Comparison of ENCODE assay signal across 17 cellular contexts in the genomic region with DNA sequence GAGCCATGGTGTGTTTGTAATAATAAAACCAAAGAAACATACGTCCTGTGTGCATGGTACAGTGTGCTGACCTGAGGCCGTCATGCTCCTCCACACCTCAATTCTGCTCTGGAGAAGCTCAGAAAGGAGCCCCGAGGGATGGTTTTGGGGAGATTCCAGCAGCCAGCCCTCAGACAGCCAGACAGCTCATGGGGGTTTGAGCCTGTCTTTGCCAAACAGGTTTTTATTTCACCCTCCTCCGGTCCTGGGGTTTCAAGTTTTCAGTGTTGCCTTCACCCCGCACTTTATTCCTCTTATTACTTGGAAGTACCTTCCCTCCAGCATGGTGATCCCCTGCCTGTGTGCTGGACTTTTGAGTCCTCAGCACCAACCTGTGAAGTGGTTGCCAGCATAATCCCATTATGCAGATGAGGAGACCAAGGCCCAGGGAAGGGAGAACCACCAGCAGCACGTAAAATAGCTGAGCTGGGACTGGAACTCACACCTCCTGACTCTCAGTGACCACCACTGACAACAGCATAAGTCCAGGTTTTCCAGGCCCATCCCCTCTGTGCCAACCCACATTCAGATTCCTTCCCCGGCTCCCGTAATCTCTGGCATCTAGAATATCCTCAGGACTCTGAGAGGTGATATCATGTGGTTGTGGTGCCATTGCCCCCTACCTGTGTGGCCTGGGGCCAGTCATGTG. TPM values are rescaled to one million over a fixed set of nuclear protein-coding genes. Genes with fewer than 3 reads are reported as not detected.
DNase-seq lines count a peak whose midpoint lies in the region; ATAC-seq, FAIRE-seq and TF ChIP-seq lines count a peak whose summit lies in the region.
"Had no signal": no experiment of that assay in that cellular context is flagged by ENCODE, and none has a peak within 500 bp of the region (broad histone marks: within the 10 kb centered on the region; RNA-seq: fewer than 3 reads in every experiment).

No MANE protein-coding gene starts in this region.

- CTCF ChIA-PET in A549 (lab: Yijun Ruan, JAX): interaction anchor here (0.7 to 5.4 kb wide), 16 partner anchors 10 to 176 kb away, joined by 3 to 32 read pairs (median 6); no protein-coding TSS in a partner anchor
- CTCF ChIA-PET in CD4-positive, alpha-beta memory T cell (lab: Charles Lee; ENCODE audit: partially characterized antibody): interaction anchor here (0.7 to 3.5 kb wide), 10 partner anchors 11 to 175 kb away, joined by 3 to 15 read pairs (median 4); a partner anchor contains a TSS
- CTCF ChIA-PET in SK-N-SH (lab: Yijun Ruan, JAX): interaction anchor here (1.4 to 4.2 kb wide), 5 partner anchors 12 to 149 kb away, joined by 3 to 19 read pairs (median 10); no protein-coding TSS in a partner anchor

- no peaks in the 10 kb centered on the region for H3K36me3 Mint-ChIP-seq in CD4-positive, alpha-beta memory T cell

- no peak overlapping the region for H3K27ac Mint-ChIP-seq in CD4-positive, alpha-beta memory T cell

- no peak for DNase-seq in A549 (ENCODE audit: low read depth in 1 of 2, low spot score in 1 of 2)
- DNase-seq in GM23248: no peak
- peak; percentile 58 for DNase-seq in coronary artery (ENCODE audit: low spot score)
- peak; percentile 60 for DNase-seq in mesenteric fat pad (ENCODE audit: low spot score)
- no peak for DNase-seq in CD4-positive, alpha-beta memory T cell
- no peak for DNase-seq in inferior parietal cortex (ENCODE audit: extremely low spot score)
- DNase-seq in SK-N-SH: no peak
- DNase-seq: GDM1, HCEC 1CT, NCI-H1105, NCI-H2081, NCI-H446 treated with DMSO at 0.1 percent for 48 hours, SHP77 had no signal

- TF ChIP-seq RAD21 in A549 (conservative IDR thresholded peaks at IDR 0.05 in 1 of 2, IDR thresholded peaks at IDR 0.05 in 1 of 2): no peak
- no peak for TF ChIP-seq RAD21 in SK-N-SH (IDR thresholded peaks at IDR 0.05; ENCODE audit: low read length)

- no peak for TF ChIP-seq POLR2A in A549 (IDR thresholded peaks at IDR 0.05; ENCODE audit: low read length)

- POLR2A ChIA-PET in A549 (lab: Yijun Ruan, JAX) (interaction anchor here (1.1 kb wide), 1 partner anchor 11 kb away, joined by 5 read pairs; no protein-coding TSS in a partner anchor), SK-N-SH (lab: Yijun Ruan, JAX) (no interaction called here)
- POLR2A ChIA-PET in CD4-positive, alpha-beta memory T cell (lab: Charles Lee; ENCODE audit: partially characterized antibody): no interaction called here

- no peak overlapping the region for H3K4me3 ChIP-seq in A549
- H3K4me3 ChIP-seq in GM23248: no peak overlapping the region
- H3K4me3 ChIP-seq in coronary artery: no peak overlapping the region
- no peak overlapping the region for H3K4me3 ChIP-seq in CD4-positive, alpha-beta memory T cell (ENCODE audit: low read length in 2 of 2)
- no peak overlapping the region for H3K4me3 ChIP-seq in SK-N-SH (ENCODE audit: low read depth in 2 of 2, low read length in 1 of 2)
- H3K4me3 ChIP-seq: SK-N-MC had no signal

- H3F3A ChIP-seq in GM23248 (ENCODE audit: insufficient read depth) (peaks cover 98% of the 10 kb centered on the region), SK-N-SH (replicated peaks; ENCODE audit: insufficient read depth) (peaks cover 91% of the 10 kb centered on the region)

- no peaks in the 10 kb centered on the region for H3K9me3 Mint-ChIP-seq in CD4-positive, alpha-beta memory T cell

- H3K4me2 ChIP-seq in A549 (no peak overlapping the region), GM23248 (ENCODE audit: unreplicated experiment) (no peak overlapping the region), SK-N-SH (no peak overlapping the region)

- peaks cover 0 to 4% (median under 1%) of the 10 kb centered on the region in 4 donors for H3K4me1 Mint-ChIP-seq in CD4-positive, alpha-beta memory T cell

- intact Hi-C loops in CD4-positive, alpha-beta memory T cell (cut with micrococcal nuclease): no loop called here

- H3K9me2 ChIP-seq in GM23248 (ENCODE audit: insufficient read depth) (no peaks in the 10 kb centered on the region), SK-N-SH (no peaks in the 10 kb centered on the region)

- H4K20me1 ChIP-seq in GM23248 (ENCODE audit: insufficient read depth) (no peaks in the 10 kb centered on the region), SK-N-SH (ENCODE audit: insufficient read depth) (0 out of 2 replicates have a peak, but pooled peaks cover 2% of the 10 kb centered on the region)

- H3K27ac ChIP-seq in A549 (peak overlapping the region; percentile 65 to 86; a peak in 4 of 6 replicates), GM23248 (peak overlapping the region; percentile 92), coronary artery (no peak overlapping the region), SK-N-SH (ENCODE audit: low read depth in 2 of 2, low read length in 1 of 2) (peak overlapping the region in 1 of 2 experiments; percentile 30; a peak in 1 of 4 replicates)
- H3K27ac ChIP-seq in CD4-positive, alpha-beta memory T cell (ENCODE audit: low read depth, low read length): no peak overlapping the region
- H3K27ac ChIP-seq: SK-N-MC had no signal

- TF ChIP-seq EP300 in A549 (IDR thresholded peaks at IDR 0.05): no peak
- no peak for TF ChIP-seq EP300 in SK-N-SH (IDR thresholded peaks at IDR 0.05; ENCODE audit: borderline replicate concordance in 1 of 2, low read depth in 1 of 2, low read length in 1 of 2)

- 91% methylated on average over 7 of the region's 8 CpGs for WGBS in A549 (ENCODE audit: missing lambda C conversion rate)
- 91 to 95% methylated on average over 8 of the region's 8 CpGs for WGBS in GM23248 (ENCODE audit: low coverage in 1 of 2, low lambda C conversion rate in 2 of 2, missing lambda C conversion rate in 2 of 2), 2 experiments
- WGBS in SK-N-SH (ENCODE audit: low lambda C conversion rate): 89% methylated on average over 8 of the region's 8 CpGs

- in situ Hi-C loops in GM23248 (cut with MboI): no loop called here

- H3K4me3 Mint-ChIP-seq in CD4-positive, alpha-beta memory T cell: no peak overlapping the region
- H3K4me3 Mint-ChIP-seq: CD14-positive monocyte had no signal

- H3K27me3 ChIP-seq in GM23248 (replicated peaks; ENCODE audit: insufficient read depth) (no peaks in the 10 kb centered on the region), SK-N-SH (ENCODE audit: insufficient read depth) (no peaks in the 10 kb centered on the region)
- no peaks in the 10 kb centered on the region for H3K27me3 ChIP-seq in CD4-positive, alpha-beta memory T cell (ENCODE audit: insufficient read depth, low read length)

- H3K4me1 ChIP-seq in A549 (peaks cover 91% of the 10 kb centered on the region), GM23248 (ENCODE audit: insufficient read depth) (peaks cover 41% of the 10 kb centered on the region), SK-N-SH (ENCODE audit: control insufficient read depth in 1 of 2, insufficient read depth in 2 of 2, low read depth in 1 of 2, low read length in 1 of 2) (peaks cover 0 to 4% of the 10 kb centered on the region in 2 experiments; a peak in 1 of 4 replicates)
- H3K4me1 ChIP-seq in CD4-positive, alpha-beta memory T cell (ENCODE audit: insufficient read depth, low read length): no peaks in the 10 kb centered on the region

- H3K27me3 Mint-ChIP-seq in CD4-positive, alpha-beta memory T cell: no peaks in the 10 kb centered on the region

- H2AFZ ChIP-seq in GM23248 (no peak overlapping the region), SK-N-SH (ENCODE audit: low read depth) (no peak overlapping the region)

- H3K9ac ChIP-seq in GM23248: no peak overlapping the region
- H3K9ac ChIP-seq in SK-N-SH: no peak overlapping the region

- TF ChIP-seq CTCF in A549 (IDR thresholded peaks at IDR 0.05) (no peak), coronary artery (IDR thresholded peaks at IDR 0.05) (no peak), SK-N-SH (IDR thresholded peaks at IDR 0.05) (no peak)

- no peaks in the 10 kb centered on the region for H3K79me2 ChIP-seq in GM23248 (ENCODE audit: insufficient read depth)
- H3K79me2 ChIP-seq in SK-N-SH (ENCODE audit: insufficient read depth): no peaks in the 10 kb centered on the region

- ATAC-seq in A549 (no peak), GM21737 (IDR thresholded peaks at IDR 0.05; ENCODE audit: unreplicated experiment) (no peak)

- no peak for FAIRE-seq in A549 (lab: Jason Lieb, UNC)
- FAIRE-seq: HTR-8/SVneo had no signal

- peaks cover 69% of the 10 kb centered on the region for H3K36me3 ChIP-seq in GM23248 (ENCODE audit: low read depth)
- no peaks in the 10 kb centered on the region for H3K36me3 ChIP-seq in CD4-positive, alpha-beta memory T cell (ENCODE audit: insufficient read depth, low read length)
- peaks cover 51 to 57% of the 10 kb centered on the region in 2 experiments for H3K36me3 ChIP-seq in SK-N-SH (replicated peaks in 1 of 2; ENCODE audit: control insufficient read depth in 1 of 2, insufficient read depth in 2 of 2, low read length in 1 of 2)

- H3K9me3 ChIP-seq in A549: 0 out of 3 replicates have a peak, but pooled peaks cover 3% of the 10 kb centered on the region
- H3K9me3 ChIP-seq in GM23248 (ENCODE audit: low read depth): no peaks in the 10 kb centered on the region
- H3K9me3 ChIP-seq in CD4-positive, alpha-beta memory T cell (ENCODE audit: control insufficient read depth in 1 of 2, low read length in 2 of 2): no peaks in the 10 kb centered on the region
- no peaks in the 10 kb centered on the region for H3K9me3 ChIP-seq in SK-N-SH

TF ChIP-seq in A549, 52 proteins besides CTCF, POLR2A, EP300 and RAD21 (continues in another document):
- no peak for TF ChIP-seq HEYL (CRISPR knock-in tag; IDR thresholded peaks at IDR 0.05)

TF ChIP-seq in SK-N-SH, 30 proteins besides CTCF, POLR2A, EP300 and RAD21 (continues in another document):
- TF ChIP-seq ELF1 (IDR thresholded peaks at IDR 0.05) (no peak), FOSL2 (IDR thresholded peaks at IDR 0.05; ENCODE audit: borderline replicate concordance, low read depth) (no peak), CHD2 (IDR thresholded peaks at IDR 0.05; ENCODE audit: low read length, partially characterized antibody) (no peak), RCOR1 (IDR thresholded peaks at IDR 0.05; ENCODE audit: low read length) (no peak)
- TF ChIP-seq, protein P1, sequence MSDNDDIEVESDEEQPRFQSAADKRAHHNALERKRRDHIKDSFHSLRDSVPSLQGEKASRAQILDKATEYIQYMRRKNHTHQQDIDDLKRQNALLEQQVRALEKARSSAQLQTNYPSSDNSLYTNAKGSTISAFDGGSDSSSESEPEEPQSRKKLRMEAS (IDR thresholded peaks at IDR 0.05; ENCODE audit: low read depth): no peak

RNA-seq across cellular contexts. Expression of a gene that starts 35.1 kb away (rescaled TPM):
- polyA plus RNA-seq in A549 (2011; rRNA removed): 1,135 and 1,466 TPM in 2 replicates
- 661 and 843 TPM in 2 replicates for polyA plus RNA-seq in A549 (2012; cell fraction: cytosol; rRNA removed)
- 1,811 and 1,913 TPM in 2 replicates for polyA plus RNA-seq in A549 (2012; cell fraction: nucleus; rRNA removed)
- 1,411 to 1,859 TPM (median 1,765 TPM) in 3 replicates for polyA plus RNA-seq in A549 (2017; fragmentation: RNase III; extraction: RNeasy Plus Mini Kit Qiagen cat#74134 plus additional on column Dnase treatment)
- polyA minus RNA-seq in A549 (2011; rRNA and poly(A)+ RNA removed): 1,411 and 1,484 TPM in 2 replicates
- total RNA-seq in GM23248 (2014; rRNA removed; shearing (Covaris generic)): 7,109 and 7,351 TPM in 2 replicates
- polyA plus RNA-seq in GM23248 (2016; fragmentation: Nextera tagmentation; extraction: Ambion mirVana): 7,159 and 7,358 TPM in 2 replicates
- 254 TPM for total RNA-seq in mesenteric fat pad
- 10 to 100 TPM; 12.7 to 13.2 TPM for total RNA-seq in CD4-positive, alpha-beta memory T cell
- polyA plus RNA-seq in CD4-positive, alpha-beta memory T cell: 1 to 10 TPM; 3.7 to 7.3 TPM
- 2,247 and 2,678 TPM in 2 replicates for polyA plus RNA-seq in SK-N-SH (2012; rRNA removed)
- 1,829 and 2,247 TPM in 2 replicates for polyA plus RNA-seq in SK-N-SH (2012; cell fraction: cytosol; rRNA removed)
- polyA plus RNA-seq in SK-N-SH (2012; cell fraction: nucleus; rRNA removed): 2,574 and 3,187 TPM in 2 replicates

Comparison
In these comparisons a context has a peak if more than half of its experiments do, and no peak if none do; other contexts are left out.
1. DNase-seq: peak in coronary artery (single experiment) and mesenteric fat pad (single experiment); none in A549 (0 of 2), GM23248 (single experiment), CD4-positive, alpha-beta memory T cell (0 of 5), inferior parietal cortex (single experiment) and SK-N-SH (single experiment).
2. H3K27ac ChIP-seq: peak in A549 (2 of 2) and GM23248 (single experiment); none in coronary artery (0 of 2) and CD4-positive, alpha-beta memory T cell (single experiment).
3. RNA of a gene that starts 35.1 kb away (polyA plus RNA-seq): 7,159 to 7,358 TPM in GM23248, 1,829 to 3,187 TPM in SK-N-SH and 661 to 1,913 TPM in A549; 3.7 to 7.3 TPM in CD4-positive, alpha-beta memory T cell; every median in the first group is over 10 times any median in the second.